ENCODE assay signal across 8 cellular contexts in genomic region chr12:68613209-68613904, GRCh38. TPM values are rescaled to one million over a fixed set of nuclear protein-coding genes. Genes with fewer than 3 reads are reported as not detected.
A peak's percentile ranks its signal among the peaks of the same experiment; 100 is the strongest.
DNase-seq lines count a peak whose midpoint lies in the region; ATAC-seq and TF ChIP-seq lines count a peak whose summit lies in the region.

No MANE protein-coding gene starts in this region.

- peak overlapping the region; percentile 97 for H3K27ac Mint-ChIP-seq in T-helper 17 cell
- H3K27ac Mint-ChIP-seq in dendritic cell treated with granulocyte-macrophage colony-stimulating factor and Interleukin-4, amounts not matched to agents 40 ng/mL and 50 ng/mL, for 4 days: peak overlapping the region; percentile 95

- no peak overlapping the region for H2BK5ac ChIP-seq in trophoblast cell (ENCODE audit: low read depth, low read length, poor library complexity)

- no peak overlapping the region for H2BK12ac ChIP-seq in trophoblast cell (ENCODE audit: low read length)

- H3K4me3 Mint-ChIP-seq in T-helper 17 cell: peak overlapping the region; percentile 97
- H3K4me3 Mint-ChIP-seq in dendritic cell treated with granulocyte-macrophage colony-stimulating factor and Interleukin-4, amounts not matched to agents 40 ng/mL and 50 ng/mL, for 4 days: peak overlapping the region; percentile 88

- H3K9ac ChIP-seq in trophoblast cell (ENCODE audit: low read length): no peak overlapping the region

- no peak overlapping the region for H2BK120ac ChIP-seq in trophoblast cell (ENCODE audit: insufficient read depth, low read length, poor library complexity)

- H4K8ac ChIP-seq in trophoblast cell (ENCODE audit: low read depth, low read length): no peak overlapping the region

- peaks cover 22% of the 10 kb centered on the region for H3K79me2 ChIP-seq in trophoblast cell (ENCODE audit: control insufficient read depth, insufficient read depth, low read length, poor library complexity)

- intact Hi-C loops in dendritic cell treated with granulocyte-macrophage colony-stimulating factor and Interleukin-4, amounts not matched to agents 40 ng/mL and 50 ng/mL, for 4 days (cut with micrococcal nuclease): loop anchor here (5.0 kb wide), 1 partner anchor 256 kb away; no protein-coding TSS in a partner anchor
- intact Hi-C loops in head of caudate nucleus (cut with DNase I): loop anchor here (5.0 kb wide), 1 partner anchor 74 kb away; the partner anchor contains the start of gene NUP107

- no peak overlapping the region for H2AK5ac ChIP-seq in trophoblast cell (ENCODE audit: low read length)

- H3K14ac ChIP-seq in trophoblast cell (ENCODE audit: low read length): no peak overlapping the region

- H3K4ac ChIP-seq in trophoblast cell (ENCODE audit: low read depth, low read length): peak overlapping the region; percentile 53

- H3K36me3 ChIP-seq in trophoblast cell (ENCODE audit: control insufficient read depth in 1 of 2, insufficient read depth in 2 of 2, low read length in 2 of 2) (peaks cover 2 to 6% of the 10 kb centered on the region in 2 experiments), WERI-Rb-1 (peaks cover 12% of the 10 kb centered on the region)

- H3K79me1 ChIP-seq in trophoblast cell (ENCODE audit: low read length): peaks cover 13% of the 10 kb centered on the region

- no CpG with 5 or more reads among the region's 18 CpGs for WGBS in trophoblast cell (ENCODE audit: extremely low coverage, insufficient coverage, insufficient read length)

- no peaks in the 10 kb centered on the region for H3K36me3 Mint-ChIP-seq in T-helper 17 cell (ENCODE audit: low read depth)
- H3K36me3 Mint-ChIP-seq in dendritic cell treated with granulocyte-macrophage colony-stimulating factor and Interleukin-4, amounts not matched to agents 40 ng/mL and 50 ng/mL, for 4 days (ENCODE audit: low read depth): peaks cover 51% of the 10 kb centered on the region

- no peak overlapping the region for H4K91ac ChIP-seq in trophoblast cell (ENCODE audit: low read depth, low read length)

- no peak for TF ChIP-seq CTCF in WERI-Rb-1 (IDR thresholded peaks at IDR 0.05; ENCODE audit: low read depth, low read length)

- H3K27me3 ChIP-seq in trophoblast cell (ENCODE audit: insufficient read depth, low read length) (no peaks in the 10 kb centered on the region), WERI-Rb-1 (ENCODE audit: insufficient read depth, low read depth, severe bottlenecking) (no peaks in the 10 kb centered on the region)

- peaks cover 0 to 3% of the 10 kb centered on the region in 2 experiments for H3K4me1 ChIP-seq in trophoblast cell (ENCODE audit: control insufficient read depth in 1 of 2, insufficient read depth in 2 of 2, low read length in 2 of 2)

- no peak overlapping the region for H4K12ac ChIP-seq in trophoblast cell (ENCODE audit: low read depth, low read length)

- no peak overlapping the region for H3K4me3 ChIP-seq in trophoblast cell (ENCODE audit: low read depth, low read length)
- H3K4me3 ChIP-seq in WERI-Rb-1 (ENCODE audit: low read depth, low read length): no peak overlapping the region

- H3K18ac ChIP-seq in trophoblast cell (ENCODE audit: low read length): no peak overlapping the region

- no peaks in the 10 kb centered on the region for H3K9me3 Mint-ChIP-seq in dendritic cell treated with granulocyte-macrophage colony-stimulating factor and Interleukin-4, amounts not matched to agents 40 ng/mL and 50 ng/mL, for 4 days

- peaks cover 34% of the 10 kb centered on the region for H3K4me1 Mint-ChIP-seq in T-helper 17 cell
- peaks cover 53% of the 10 kb centered on the region for H3K4me1 Mint-ChIP-seq in dendritic cell treated with granulocyte-macrophage colony-stimulating factor and Interleukin-4, amounts not matched to agents 40 ng/mL and 50 ng/mL, for 4 days (ENCODE audit: low read depth)

- no peaks in the 10 kb centered on the region for H3K27me3 Mint-ChIP-seq in T-helper 17 cell
- H3K27me3 Mint-ChIP-seq in dendritic cell treated with granulocyte-macrophage colony-stimulating factor and Interleukin-4, amounts not matched to agents 40 ng/mL and 50 ng/mL, for 4 days: no peaks in the 10 kb centered on the region

- no peak overlapping the region for H2AFZ ChIP-seq in trophoblast cell (ENCODE audit: insufficient read depth, low read length, poor library complexity)

- H3K9me3 ChIP-seq in T-helper 17 cell (ENCODE audit: control insufficient read depth, low read length, poor library complexity, severe bottlenecking) (no peaks in the 10 kb centered on the region), trophoblast cell (ENCODE audit: insufficient read depth, low read depth, low read length) (no peaks in the 10 kb centered on the region), WERI-Rb-1 (ENCODE audit: severe bottlenecking) (no peaks in the 10 kb centered on the region)

- peak; percentile 16 for DNase-seq in CD1c-positive myeloid dendritic cell (ENCODE audit: extremely low spot score)
- peak; percentile 10 to 17 (median 17) for DNase-seq in T-helper 17 cell
- no peak for DNase-seq in trophoblast cell
- DNase-seq in WERI-Rb-1: no peak
- DNase-seq in DMS79 treated with DMSO at 0.1 percent for 48 hours (lab: John Stamatoyannopoulos, UW): no peak
- no peak for DNase-seq in head of caudate nucleus

- no peak overlapping the region for H3K23ac ChIP-seq in trophoblast cell (ENCODE audit: low read length)

- peak overlapping the region; percentile 40 for H3K4me2 ChIP-seq in trophoblast cell (ENCODE audit: low read length)

- ATAC-seq in T-helper 17 cell (peak; percentile 9), HG02938 (IDR thresholded peaks at IDR 0.05; ENCODE audit: unreplicated experiment) (no peak)

- no peak overlapping the region for H3K27ac ChIP-seq in trophoblast cell (ENCODE audit: low read depth, low read length)
- H3K27ac ChIP-seq in WERI-Rb-1: no peak overlapping the region

RNA-seq across cellular contexts. Expression of gene RAP1B, which starts 2.7 kb away (rescaled TPM):
- 100 to 1,000 TPM; 251 to 319 TPM for total RNA-seq in T-helper 17 cell
- polyA plus RNA-seq in trophoblast cell (2013): 524 and 542 TPM in 2 replicates

Comparison
In these comparisons a context has a peak if more than half of its experiments do, and no peak if none do; other contexts are left out.
1. DNase-seq: peak in CD1c-positive myeloid dendritic cell (single experiment) and T-helper 17 cell (3 of 3); none in trophoblast cell (0 of 2), WERI-Rb-1 (single experiment), DMS79 treated with DMSO at 0.1 percent for 48 hours (single experiment) and head of caudate nucleus (0 of 42).